ENCODE assay signal across 8 cellular contexts in genomic region chr19:27793644-27794443, GRCh38.
DNase-seq lines count a peak whose midpoint lies in the region; ATAC-seq and TF ChIP-seq lines count a peak whose summit lies in the region.

No MANE protein-coding gene starts in this region.

- peak overlapping the region; percentile 91 for H2BK5ac ChIP-seq in mesendoderm (ENCODE audit: low read length)

- peak overlapping the region; percentile 17 for H3K4ac ChIP-seq in mesendoderm (ENCODE audit: low read depth, low read length)

- peak overlapping the region; percentile 26 for H3K27ac ChIP-seq in mesendoderm (ENCODE audit: low read depth, low read length)

- CTCF ChIA-PET in activated CD8-positive, alpha-beta memory T cell treated with anti-CD3 and anti-CD28 coated beads, Interleukin-2, amount 10 ng/mL, durations not matched to agents 7 days and 5 days (lab: Charles Lee), result interaction anchor here (1.3 to 1.6 kb wide), 2 partner anchors 9 to 14 kb away, joined by 4 to 5 read pairs; no protein-coding TSS in a partner anchor

- H2AK5ac ChIP-seq in mesendoderm (ENCODE audit: low read length), result no peak overlapping the region

- H3K4me3 ChIP-seq in endocrine pancreas (ENCODE audit: control insufficient read depth, insufficient read depth, low read length) (peak overlapping the region; percentile 95), mesendoderm (ENCODE audit: low read length) (peak overlapping the region; percentile 99)

- H2BK120ac ChIP-seq in mesendoderm (ENCODE audit: low read depth, low read length), result no peak overlapping the region

- no CpG with 5 or more reads among the region's 48 CpGs for WGBS in mesendoderm (ENCODE audit: extremely low coverage, insufficient coverage, low lambda C conversion rate)

- H3K9me3 Mint-ChIP-seq in activated CD8-positive, alpha-beta memory T cell treated with anti-CD3 and anti-CD28 coated beads, Interleukin-2, amount 10 ng/mL, durations not matched to agents 7 days and 5 days (ENCODE audit: low read depth), result no peaks in the 10 kb centered on the region

- no peak overlapping the region for H4K5ac ChIP-seq in mesendoderm (ENCODE audit: low read length)

- H3K4me1 Mint-ChIP-seq in activated CD8-positive, alpha-beta memory T cell treated with anti-CD3 and anti-CD28 coated beads, Interleukin-2, amount 10 ng/mL, durations not matched to agents 7 days and 5 days, result peaks cover 25% of the 10 kb centered on the region

- no peak overlapping the region for H3K18ac ChIP-seq in mesendoderm (ENCODE audit: low read length)

- peak overlapping the region; percentile 92 for H3K4me2 ChIP-seq in mesendoderm (ENCODE audit: low read length)

- peak overlapping the region; percentile 82 for H3K9ac ChIP-seq in endocrine pancreas (ENCODE audit: control insufficient read depth, insufficient read depth, low read length)
- peak overlapping the region; percentile 98 for H3K9ac ChIP-seq in mesendoderm (ENCODE audit: low read length)

- peak overlapping the region; percentile 93 for H3K27ac Mint-ChIP-seq in activated CD8-positive, alpha-beta memory T cell treated with anti-CD3 and anti-CD28 coated beads, Interleukin-2, amount 10 ng/mL, durations not matched to agents 7 days and 5 days

- H3K36me3 ChIP-seq in endocrine pancreas (ENCODE audit: control insufficient read depth, insufficient read depth, low read length) (no peaks in the 10 kb centered on the region), mesendoderm (ENCODE audit: control insufficient read depth, insufficient read depth, low read length) (no peaks in the 10 kb centered on the region)

- peaks cover 23% of the 10 kb centered on the region for H3K79me2 ChIP-seq in mesendoderm (ENCODE audit: control insufficient read depth, insufficient read depth, low read length)

- no peaks in the 10 kb centered on the region for H3K4me1 ChIP-seq in endocrine pancreas (ENCODE audit: control insufficient read depth, insufficient read depth, low read length)
- peaks cover 3% of the 10 kb centered on the region for H3K4me1 ChIP-seq in mesendoderm (ENCODE audit: control insufficient read depth, low read depth, low read length)

- peak; percentile 95 for ATAC-seq in activated CD8-positive, alpha-beta memory T cell treated with anti-CD3 and anti-CD28 coated beads, Interleukin-2, amount 10 ng/mL, durations not matched to agents 7 days and 5 days

- no peaks in the 10 kb centered on the region for H3K27me3 Mint-ChIP-seq in activated CD8-positive, alpha-beta memory T cell treated with anti-CD3 and anti-CD28 coated beads, Interleukin-2, amount 10 ng/mL, durations not matched to agents 7 days and 5 days

- H3K27me3 ChIP-seq in endocrine pancreas (ENCODE audit: control insufficient read depth, insufficient read depth, low read length) (no peaks in the 10 kb centered on the region), mesendoderm (ENCODE audit: insufficient read depth, low read length, poor library complexity) (no peaks in the 10 kb centered on the region)

- H3K23ac ChIP-seq in mesendoderm (ENCODE audit: low read length), result peak overlapping the region; percentile 98

- no peaks in the 10 kb centered on the region for H3K9me3 ChIP-seq in endocrine pancreas (ENCODE audit: control insufficient read depth, low read length)

- H4K8ac ChIP-seq in mesendoderm (ENCODE audit: low read depth, low read length), result no peak overlapping the region

- peak; percentile 94 for DNase-seq in COLO668 (lab: John Stamatoyannopoulos, UW; ENCODE audit: unreplicated experiment)
- DNase-seq in GM20000 (ENCODE audit: low spot score), result peak; percentile 88
- DNase-seq in HS-5 (ENCODE audit: low read depth), result peak; percentile 71
- DNase-seq in NK-92 treated with Interleukin-12 subunit alpha and Interleukin-12 subunit beta, amount 100 ng/mL, for 24 hours (lab: John Stamatoyannopoulos, UW), result peak; percentile 75
- peak; percentile 97 for DNase-seq in activated CD8-positive, alpha-beta memory T cell treated with anti-CD3 and anti-CD28 coated beads, Interleukin-2, amount 10 ng/mL, durations not matched to agents 7 days and 5 days
- peak; percentile 98 for DNase-seq in mesendoderm
- DNase-seq in stimulated activated CD8-positive, alpha-beta memory T cell treated with anti-CD3 and anti-CD28 coated beads, Interleukin-12 subunit alpha, Interleukin-12 subunit beta, amount 100 ng/mL, for 4 hours (ENCODE audit: low read depth), result peak; percentile 85

- peaks cover 28% of the 10 kb centered on the region for H3K36me3 Mint-ChIP-seq in activated CD8-positive, alpha-beta memory T cell treated with anti-CD3 and anti-CD28 coated beads, Interleukin-2, amount 10 ng/mL, durations not matched to agents 7 days and 5 days

- TF ChIP-seq CTCF in GM20000 (IDR thresholded peaks at IDR 0.05; ENCODE audit: extremely low read depth, missing control alignments), result no peak

- no peak overlapping the region for H2BK15ac ChIP-seq in mesendoderm (replicated peaks; ENCODE audit: low read depth)

- peaks cover 9% of the 10 kb centered on the region for H3K79me1 ChIP-seq in mesendoderm (ENCODE audit: low read length)

- H3K4me3 Mint-ChIP-seq in activated CD8-positive, alpha-beta memory T cell treated with anti-CD3 and anti-CD28 coated beads, Interleukin-2, amount 10 ng/mL, durations not matched to agents 7 days and 5 days, result peak overlapping the region; percentile 90

- peak overlapping the region; percentile 100 for H3K56ac ChIP-seq in mesendoderm (ENCODE audit: low read length)

Comparison
In these comparisons a context has a peak if more than half of its experiments do, and no peak if none do; other contexts are left out.
1. Peak in every context shown above with its lines: DNase-seq, ATAC-seq, H3K4me3 ChIP-seq and H3K27ac ChIP-seq.